Comparison of ENCODE assay signal across 27 cellular contexts in genomic region chr7:74105992-74106391, GRCh38.
"Had no signal": no experiment of that assay in that cellular context is flagged by ENCODE, and none has a peak within 500 bp of the region (broad histone marks: within the 10 kb centered on the region; RNA-seq: fewer than 3 reads in every experiment).

No MANE protein-coding gene starts in this region.

- H3K27ac ChIP-seq: left lung, lower lobe of right lung, parathyroid adenoma, right atrium auricular region, right lobe of liver, stomach, testis, thyroid gland, transverse colon, upper lobe of left lung had no signal

- DNase-seq: head of caudate nucleus; hippocampal formation; immature natural killer cell; kidney; left colon; left lung; lower lobe of right lung; mammary epithelial cell; mesendoderm; naive B cell; natural killer cell; nucleus accumbens; right lobe of liver; stimulated activated CD4-positive, alpha-beta T cell treated with anti-CD3 and anti-CD28 coated beads, Interleukin-1b, Interleukin-23, amount 100 ng/mL, for 48 hours; stimulated activated CD4-positive, alpha-beta T cell treated with anti-CD3 and anti-CD28 coated beads, Interleukin-2, amount 100 ng/mL, for 48 hours; stimulated activated CD4-positive, alpha-beta T cell treated with anti-CD3 and anti-CD28 coated beads, Interleukin-4, amount 100 ng/mL, for 4 hours; stimulated activated CD8-positive, alpha-beta memory T cell treated with anti-CD3 and anti-CD28 coated beads, Interleukin-4, amount 100 ng/mL, for 48 hours; stimulated activated naive B cell treated with anti-CD40 and anti-IgM and Interleukin-4, amounts not matched to agents 10 μg/mL and 1 μg/mL and 100 μg/mL, for 72 hours; stimulated activated naive CD8-positive, alpha-beta T cell treated with anti-CD3 and anti-CD28 coated beads, Interleukin-15, Interleukin-2, amounts not matched to agents 100 U/mL and 50 U/mL, for 24 hours; stomach; testis; thyroid gland; transverse colon had no signal

- H3K4me2 ChIP-seq: smooth muscle cell had no signal

- H3K9me3 ChIP-seq: left lung, lower lobe of right lung, right atrium auricular region, right lobe of liver, stomach, testis, thyroid gland, transverse colon, upper lobe of left lung had no signal

- H3K4me3 ChIP-seq: left lung, lower lobe of right lung, right atrium auricular region, right lobe of liver, smooth muscle cell, stomach, testis, thyroid gland, transverse colon, upper lobe of left lung had no signal

- H3K9ac ChIP-seq: parathyroid adenoma had no signal

- H3K27me3 ChIP-seq: left lung, right atrium auricular region, right lobe of liver, stomach, testis, thyroid gland, transverse colon, upper lobe of left lung had no signal

- H3K4me1 ChIP-seq: left lung, lower lobe of right lung, parathyroid adenoma, right atrium auricular region, right lobe of liver, stomach, testis, transverse colon, upper lobe of left lung had no signal

- ATAC-seq: left colon; left lung; natural killer cell; stimulated activated naive B cell treated with anti-CD40 and anti-IgM and Interleukin-4, amounts not matched to agents 10 μg/mL and 1 μg/mL and 100 μg/mL, for 72 hours; stimulated activated naive CD8-positive, alpha-beta T cell treated with anti-CD3 and anti-CD28 coated beads, Interleukin-15, Interleukin-2, amounts not matched to agents 100 U/mL and 50 U/mL, for 24 hours had no signal

- H2AFZ ChIP-seq: parathyroid adenoma had no signal
